9 cellular contexts compared by ENCODE assay signal in the genomic region with DNA sequence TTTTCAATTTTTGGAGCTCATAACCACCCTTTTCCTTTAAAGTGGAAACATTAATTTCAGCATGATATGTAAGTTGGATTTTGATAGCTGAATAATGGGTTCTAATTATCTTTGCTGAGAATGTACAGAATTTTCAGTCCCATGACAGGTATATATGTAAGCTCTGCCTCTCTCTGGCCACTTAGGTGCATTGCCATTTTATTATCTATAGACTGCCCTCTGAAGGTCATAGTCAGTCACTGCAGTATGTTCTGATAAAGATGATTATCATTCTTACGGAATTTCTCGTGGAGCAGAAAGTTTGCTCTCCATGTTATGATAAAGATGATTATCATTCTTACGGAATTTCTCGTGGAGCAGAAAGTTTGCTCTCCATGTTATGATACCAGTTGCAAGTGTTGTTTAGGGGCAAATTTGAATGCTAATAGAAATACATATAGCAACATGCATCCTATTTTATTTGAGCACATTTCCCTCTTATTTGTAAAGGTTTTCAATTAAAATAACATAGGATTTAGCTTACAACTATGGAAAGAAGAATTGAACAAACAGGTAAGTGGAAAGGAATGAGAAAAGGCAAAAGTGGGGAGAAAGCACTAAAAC. TPM values are rescaled to one million over a fixed set of nuclear protein-coding genes. Genes with fewer than 3 reads are reported as not detected.
A peak's percentile ranks its signal among the peaks of the same experiment; 100 is the strongest.
DNase-seq lines count a peak whose midpoint lies in the region; ATAC-seq and TF ChIP-seq lines count a peak whose summit lies in the region.
"Had no signal": no experiment of that assay in that cellular context is flagged by ENCODE, and none has a peak within 500 bp of the region (broad histone marks: within the 10 kb centered on the region; RNA-seq: fewer than 3 reads in every experiment).

No MANE protein-coding gene starts in this region.

- peak; percentile 88 to 91 for TF ChIP-seq CTCF in brain (conservative IDR thresholded peaks at IDR 0.05)

- no peak overlapping the region for H3K27ac Mint-ChIP-seq in brain

- 25 to 30% methylated on average over 4 of the region's 4 CpGs for WGBS in aorta, 2 donors

- intact Hi-C loops in aorta (cut with DNase I) = no loop called here

- no peaks in the 10 kb centered on the region for H3K4me1 ChIP-seq in aorta (ENCODE audit: control insufficient read depth in 1 of 2, insufficient read depth in 2 of 2, low read length in 2 of 2)

- H3K27me3 ChIP-seq in aorta (ENCODE audit: control insufficient read depth in 1 of 2, insufficient read depth in 2 of 2, low read length in 1 of 2) = no peaks in the 10 kb centered on the region

- no peaks in the 10 kb centered on the region for H3K36me3 ChIP-seq in aorta (ENCODE audit: control insufficient read depth in 1 of 2, insufficient read depth in 2 of 2, low read length in 1 of 2)

- peaks cover 13% of the 10 kb centered on the region for H3K4me1 Mint-ChIP-seq in brain

- H3K4me3 Mint-ChIP-seq in brain = no peak overlapping the region

- no peak overlapping the region for H3K4me3 ChIP-seq in aorta (ENCODE audit: low read length in 2 of 2)

- no peak overlapping the region for H3K27ac ChIP-seq in aorta (ENCODE audit: low read depth in 1 of 2, low read length in 2 of 2)

- H3K9me3 Mint-ChIP-seq in brain = no peaks in the 10 kb centered on the region

- H3K27me3 Mint-ChIP-seq in brain = peaks cover 3% of the 10 kb centered on the region

- ATAC-seq in GM19438 (IDR thresholded peaks at IDR 0.05; ENCODE audit: low read depth, unreplicated experiment) (peak; percentile 95), HG03280 (IDR thresholded peaks at IDR 0.05; ENCODE audit: unreplicated experiment) (peak; percentile 100), aorta (ENCODE audit: low FRiP score) (no peak)

- DNase-seq in NCI-H2107 treated with DMSO at 0.1 percent for 48 hours (lab: John Stamatoyannopoulos, UW; ENCODE audit: unreplicated experiment) (peak; percentile 49), NCI-H2107 (lab: John Stamatoyannopoulos, UW) (no peak), NCI-H526 (lab: John Stamatoyannopoulos, UW) (peak; percentile 45 to 77), lung microvascular endothelial cell (ENCODE audit: low read depth in 2 of 2) (peak; percentile 60 to 67), aorta (no peak)

- no peaks in the 10 kb centered on the region for H3K9me3 ChIP-seq in aorta (ENCODE audit: control insufficient read depth, low read length)

- H3K36me3 Mint-ChIP-seq in brain = no peaks in the 10 kb centered on the region

RNA-seq across cellular contexts. Expression of a gene that starts 10.4 kb away (rescaled TPM):
- not detected for polyA plus RNA-seq in brain (ENCODE audit: insufficient read depth, low read depth, low replicate concordance)
- not detected in 2 replicates for total RNA-seq in lung microvascular endothelial cell
- under 1 TPM in 1 of 2 donors, not detected in 1; 0.99 TPM for total RNA-seq in aorta
- polyA plus RNA-seq in aorta = not detected
- total RNA-seq: subcutaneous adipose tissue had no signal

RNA-seq across cellular contexts. Expression of a gene that starts 35.1 kb away (rescaled TPM):
- polyA plus RNA-seq in brain (ENCODE audit: insufficient read depth, low read depth, low replicate concordance) (not detected), aorta (not detected)
- total RNA-seq in lung microvascular endothelial cell (not detected in 2 replicates), aorta (not detected)
- total RNA-seq: subcutaneous adipose tissue had no signal

RNA-seq across cellular contexts. Expression of a gene that starts 42.4 kb away (rescaled TPM):
- polyA plus RNA-seq in brain (ENCODE audit: insufficient read depth, low read depth, low replicate concordance) (3.9 TPM), aorta (1 to 10 TPM in 1 of 2 donors, under 1 TPM in 1; 0.84 to 3.8 TPM)
- total RNA-seq in lung microvascular endothelial cell (not detected in 2 replicates), aorta (1 to 10 TPM in 1 of 2 donors, under 1 TPM in 1; 0.84 to 1.4 TPM)

Comparison
In these comparisons a context has a peak if more than half of its experiments do, and no peak if none do; other contexts are left out.
1. DNase-seq: peak in NCI-H2107 treated with DMSO at 0.1 percent for 48 hours (single experiment), NCI-H526 (2 of 2) and lung microvascular endothelial cell (2 of 2); none in NCI-H2107 (single experiment) and aorta (0 of 2).